In the genomic region with DNA sequence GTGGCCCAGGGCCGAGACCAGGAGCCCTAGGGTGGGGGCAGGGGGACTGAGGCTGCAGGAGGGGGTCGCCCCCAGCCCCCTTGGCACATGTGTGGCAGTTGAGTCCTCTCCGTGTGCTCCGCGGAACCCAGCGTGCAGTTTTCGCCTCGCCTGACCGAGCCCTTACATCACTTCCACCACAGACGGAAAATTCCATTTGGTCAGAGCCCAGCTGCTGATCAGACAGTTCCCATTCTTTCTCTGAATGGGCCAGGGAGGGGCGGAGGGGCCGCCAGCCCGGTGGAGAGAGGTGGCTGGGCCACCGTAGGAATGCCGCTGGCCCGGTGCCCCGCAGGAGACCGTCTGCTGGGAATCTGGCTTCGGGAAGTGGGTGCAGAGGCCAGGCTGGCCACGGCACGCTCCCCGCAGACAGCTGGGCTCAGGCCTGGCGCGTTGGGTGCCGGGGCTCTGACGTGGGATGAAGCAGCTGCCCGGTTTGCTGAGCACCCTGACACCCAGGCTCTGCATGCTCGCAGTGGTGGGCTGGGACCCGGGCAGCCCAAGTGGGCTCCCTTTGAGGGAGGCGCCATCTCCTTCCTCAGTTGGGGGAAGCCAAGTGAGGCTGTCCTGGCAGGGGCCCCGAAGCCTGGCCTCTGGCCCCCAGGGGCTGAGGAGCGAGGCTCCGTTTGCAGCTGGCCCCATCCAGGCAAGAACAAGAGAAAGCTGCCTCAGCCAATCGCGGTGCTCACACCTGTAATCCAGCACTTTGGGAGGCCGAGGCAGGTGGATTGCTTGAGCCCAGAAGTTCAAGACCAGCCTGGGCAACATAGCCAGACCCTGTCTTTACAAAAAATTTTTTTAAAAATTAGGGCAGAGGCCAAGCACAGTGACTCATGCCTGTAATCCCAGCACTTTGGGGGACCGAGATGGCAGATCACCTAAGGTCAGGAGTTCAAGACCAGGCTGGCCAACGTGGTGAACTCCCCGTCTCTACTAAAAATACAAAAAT, we compare ENCODE assay signal across 8 cellular contexts. TPM values are rescaled to one million over a fixed set of nuclear protein-coding genes. Genes with fewer than 3 reads are reported as not detected.
DNase-seq lines count a peak whose midpoint lies in the region; ATAC-seq and TF ChIP-seq lines count a peak whose summit lies in the region.

No MANE protein-coding gene starts in this region.

- peak; percentile 39 for ATAC-seq in HG03571 (IDR thresholded peaks at IDR 0.05; ENCODE audit: unreplicated experiment)
- peak; percentile 74 to 88 (median 82) for ATAC-seq in heart right ventricle
- no peak for ATAC-seq in PC-3

- peaks cover 13% of the 10 kb centered on the region for H3K79me2 ChIP-seq in PC-3 (ENCODE audit: low read length)

- no peaks in the 10 kb centered on the region for H3K27me3 ChIP-seq in GM06990 (replicated peaks; ENCODE audit: control insufficient read depth, insufficient read depth, low read length)
- no peaks in the 10 kb centered on the region for H3K27me3 ChIP-seq in heart right ventricle
- no peaks in the 10 kb centered on the region for H3K27me3 ChIP-seq in PC-3 (ENCODE audit: low read length)

- H3K9ac ChIP-seq in PC-3 (ENCODE audit: low read length), result no peak overlapping the region

- no peaks in the 10 kb centered on the region for H3F3A ChIP-seq in PC-3 (ENCODE audit: low read length, unreplicated experiment)

- H3K9me2 ChIP-seq in PC-3 (replicated peaks; ENCODE audit: low read length), result no peaks in the 10 kb centered on the region

- H3K9me3 ChIP-seq in heart right ventricle, result no peaks in the 10 kb centered on the region
- H3K9me3 ChIP-seq in PC-3 (ENCODE audit: low read length), result no peaks in the 10 kb centered on the region

- intact Hi-C loops in heart right ventricle (cut with DNase I) (loop anchor here in 3 of 10 donors (5.0 kb wide), 2 partner anchors 34 to 39 kb away; no protein-coding TSS in a partner anchor), posterior vena cava (cut with DNase I) (no loop called here), PC-3 (cut with micrococcal nuclease) (no loop called here)

- DNase-seq in GM06990 (ENCODE audit: extremely low read depth, insufficient read length), result peak; percentile 76
- DNase-seq in anterior cingulate cortex (lab: John Stamatoyannopoulos, UW), result peak in 55 of 58 donors; percentile 36 to 91 (median 75)
- DNase-seq in heart right ventricle, result peak; percentile 92 to 94
- DNase-seq in posterior vena cava (ENCODE audit: low spot score), result peak; percentile 96
- no peak for DNase-seq in LoVo (ENCODE audit: low spot score)
- DNase-seq in PC-3, result no peak
- no peak for DNase-seq in stimulated activated CD4-positive, alpha-beta T cell treated with anti-CD3 and anti-CD28 coated beads, Interleukin-12 subunit alpha, Interleukin-12 subunit beta, amount 100 ng/mL, for 4 hours

- H3K4me1 ChIP-seq in heart right ventricle, result peaks cover 32 to 97% (median 73%) of the 10 kb centered on the region in 9 donors
- H3K4me1 ChIP-seq in PC-3 (ENCODE audit: insufficient read depth, low read length), result no peaks in the 10 kb centered on the region

- WGBS in heart right ventricle, 2 donors, result 12 to 14% methylated on average over 39 of the region's 39 CpGs

- H2AFZ ChIP-seq in PC-3 (ENCODE audit: low read length), result no peak overlapping the region

- no peak overlapping the region for H3K4me2 ChIP-seq in PC-3 (ENCODE audit: low read length)

- peak overlapping the region; percentile 73 to 96 (median 82) for H3K27ac ChIP-seq in heart right ventricle
- no peak overlapping the region for H3K27ac ChIP-seq in PC-3 (ENCODE audit: low read length)

- H3K4me3 ChIP-seq in GM06990 (replicated peaks; ENCODE audit: low read depth, low read length), result no peak overlapping the region
- peak overlapping the region in 9 of 10 donors; percentile 3 to 45 (median 33) for H3K4me3 ChIP-seq in heart right ventricle
- H3K4me3 ChIP-seq in PC-3 (ENCODE audit: low read length), result no peak overlapping the region

- TF ChIP-seq CTCF in GM06990 (IDR thresholded peaks at IDR 0.05; ENCODE audit: insufficient read depth, low read length, poor library complexity, severe bottlenecking) (no peak), heart right ventricle (IDR thresholded peaks at IDR 0.05) (no peak), PC-3 (conservative IDR thresholded peaks at IDR 0.05; ENCODE audit: low read depth, low read length) (no peak)

- H3K36me3 ChIP-seq in GM06990 (ENCODE audit: control insufficient read depth, insufficient read depth, low read length) (no peaks in the 10 kb centered on the region), heart right ventricle (peaks cover 0 to 10% (median 0%) of the 10 kb centered on the region in 9 donors), PC-3 (ENCODE audit: low read depth, low read length) (no peaks in the 10 kb centered on the region)

- H4K20me1 ChIP-seq in PC-3 (ENCODE audit: low read length), result no peaks in the 10 kb centered on the region

- no TSS peak for BruUV-seq in PC-3 (replicated peaks; lab: Mats Ljungman, UMichigan)

- POLR2A ChIA-PET in PC-3 (lab: Charles Lee; ENCODE audit: unreplicated experiment), result no interaction called here

- CTCF ChIA-PET in PC-3 (lab: Charles Lee), result no interaction called here

RNA-seq across cellular contexts. Expression of a gene that starts 9.9 kb away (rescaled TPM):
- total RNA-seq in heart right ventricle (10 to 100 TPM in 4 of 10 donors, 1 to 10 TPM in 6; 7.0 to 37.5 (median 9.0) TPM), posterior vena cava (10 to 100 TPM; 50.1 to 51.6 TPM), PC-3 (2014; rRNA removed) (25.0 and 41.4 TPM in 2 replicates)
- polyA plus RNA-seq in heart right ventricle, result 1 to 10 TPM; 8.6 to 10.0 TPM

RNA-seq across cellular contexts. Expression of a gene that starts 46.3 kb away (rescaled TPM):
- total RNA-seq in heart right ventricle, result under 1 TPM in 6 of 10 donors, not detected in 4; 0.04 to 0.11 (median 0.07) TPM
- under 1 TPM; 0.04 to 0.07 TPM for polyA plus RNA-seq in heart right ventricle
- 1 to 10 TPM in 1 of 2 donors, under 1 TPM in 1; 0.32 to 1.1 TPM for total RNA-seq in posterior vena cava
- total RNA-seq in PC-3 (2014; rRNA removed), result 0.75 TPM in 1 of 2 replicates, not detected in the other

Comparison
In these comparisons a context has a peak if more than half of its experiments do, and no peak if none do; other contexts are left out.
1. DNase-seq: peak in GM06990 (single experiment), anterior cingulate cortex (55 of 58), heart right ventricle (2 of 2) and posterior vena cava (single experiment); none in LoVo (single experiment), PC-3 (single experiment) and stimulated activated CD4-positive, alpha-beta T cell treated with anti-CD3 and anti-CD28 coated beads, Interleukin-12 subunit alpha, Interleukin-12 subunit beta, amount 100 ng/mL, for 4 hours (single experiment).
2. H3K4me3 ChIP-seq: peak in heart right ventricle (9 of 10); none in GM06990 (single experiment) and PC-3 (single experiment).